ENCODE assay signal across 10 cellular contexts in genomic region chr9:137639303-137640051, GRCh38. TPM values are rescaled to one million over a fixed set of nuclear protein-coding genes. Genes with fewer than 3 reads are reported as not detected.
DNase-seq lines count a peak whose midpoint lies in the region; ATAC-seq, FAIRE-seq and TF ChIP-seq lines count a peak whose summit lies in the region.
"Had no signal": no experiment of that assay in that cellular context is flagged by ENCODE, and none has a peak within 500 bp of the region (broad histone marks: within the 10 kb centered on the region; RNA-seq: fewer than 3 reads in every experiment).

No MANE protein-coding gene starts in this region.

- peaks cover 2 to 3% of the 10 kb centered on the region in 2 donors for H3K4me1 ChIP-seq in small intestine (ENCODE audit: control insufficient read depth in 2 of 2, insufficient read depth in 1 of 2, low read depth in 1 of 2, low read length in 1 of 2)

- peak; percentile 15 for TF ChIP-seq CTCF in choroid plexus epithelial cell (conservative IDR thresholded peaks at IDR 0.05; ENCODE audit: low read depth, low read length)

- no peaks in the 10 kb centered on the region for H3K9me3 ChIP-seq in small intestine (ENCODE audit: control insufficient read depth, low read depth)

- no peaks in the 10 kb centered on the region for H3K27me3 ChIP-seq in small intestine (ENCODE audit: control insufficient read depth in 2 of 2, insufficient read depth in 2 of 2, low read length in 2 of 2)

- peak; percentile 26 for FAIRE-seq in small intestine (lab: Jason Lieb, UNC)

- 60 to 64% (median 62%) methylated on average over 12 of the region's 12 CpGs for WGBS in small intestine, 3 donors

- H3K36me3 ChIP-seq in small intestine (ENCODE audit: control insufficient read depth in 2 of 2, insufficient read depth in 2 of 2, low read length in 2 of 2): no peaks in the 10 kb centered on the region

- no peak for DNase-seq in activated CD4-positive, CD25-positive, alpha-beta regulatory T cell treated with anti-CD3 and anti-CD28 coated beads, Interleukin-2, amount 50 U/mL, for 72 hours
- DNase-seq in choroid plexus epithelial cell (ENCODE audit: low read depth) (peak; percentile 53), small intestine (peak; percentile 57), hippocampal formation (lab: John Stamatoyannopoulos, UW) (no peak)
- DNase-seq: activated CD4-positive, alpha-beta T cell treated with anti-CD3 and anti-CD28 coated beads, Interleukin-2, amount 50 U/mL, for 48 hours; NCI-H526 had no signal

- H3K27ac ChIP-seq in small intestine (ENCODE audit: low read depth in 1 of 2, low read length in 1 of 2): peak overlapping the region in 1 of 2 donors; percentile 15

- peak; percentile 97 to 99 for ATAC-seq in activated CD4-positive, CD25-positive, alpha-beta regulatory T cell treated with anti-CD3 and anti-CD28 coated beads, Interleukin-2, amount 50 U/mL, for 24 hours
- peak; percentile 62 for ATAC-seq in HG03460 (IDR thresholded peaks at IDR 0.05; ENCODE audit: unreplicated experiment)
- no peak for ATAC-seq in GM19467 (IDR thresholded peaks at IDR 0.05; ENCODE audit: unreplicated experiment)
- no peak for ATAC-seq in GM18867 (IDR thresholded peaks at IDR 0.05; ENCODE audit: unreplicated experiment)

- H3K4me3 ChIP-seq in choroid plexus epithelial cell (ENCODE audit: low read depth, low read length) (peak overlapping the region; percentile 20), small intestine (ENCODE audit: low read depth in 1 of 2, low read length in 2 of 2) (no peak overlapping the region)

RNA-seq across cellular contexts. Expression of gene EHMT1, which starts 20.7 kb away (rescaled TPM):
- 10 to 100 TPM; 37.0 to 53.9 (median 41.1) TPM for polyA plus RNA-seq in small intestine

RNA-seq across cellular contexts. Expression of gene ARRDC1, which starts 34.0 kb away (rescaled TPM):
- polyA plus RNA-seq in small intestine: 100 to 1,000 TPM in 2 of 3 donors, 10 to 100 TPM in 1; 68.1 to 236 (median 179) TPM

RNA-seq across cellular contexts. Expression of gene ZMYND19, which starts 49.2 kb away (rescaled TPM):
- polyA plus RNA-seq in small intestine: 10 to 100 TPM; 14.1 to 17.7 (median 16.4) TPM

Comparison
In these comparisons a context has a peak if more than half of its experiments do, and no peak if none do; other contexts are left out.
1. ATAC-seq: peak in activated CD4-positive, CD25-positive, alpha-beta regulatory T cell treated with anti-CD3 and anti-CD28 coated beads, Interleukin-2, amount 50 U/mL, for 24 hours (2 of 2) and HG03460 (single experiment); none in GM19467 (single experiment) and GM18867 (single experiment).
2. DNase-seq: peak in choroid plexus epithelial cell (single experiment) and small intestine (single experiment); none in activated CD4-positive, CD25-positive, alpha-beta regulatory T cell treated with anti-CD3 and anti-CD28 coated beads, Interleukin-2, amount 50 U/mL, for 72 hours (single experiment) and hippocampal formation (0 of 2).